18 cellular contexts compared by ENCODE assay signal in genomic region chr1:154716614-154717372, GRCh38.
DNase-seq lines count a peak whose midpoint lies in the region; ATAC-seq and TF ChIP-seq lines count a peak whose summit lies in the region.
"Had no signal": no experiment of that assay in that cellular context is flagged by ENCODE, and none has a peak within 500 bp of the region (broad histone marks: within the 10 kb centered on the region; RNA-seq: fewer than 3 reads in every experiment).

No MANE protein-coding gene starts in this region.

- H3K4me1 Mint-ChIP-seq in central memory CD8-positive, alpha-beta T cell: peaks cover 26% of the 10 kb centered on the region
- H3K4me1 Mint-ChIP-seq: activated T-helper 17 cell treated with anti-CD3 and anti-CD28 coated beads, Interleukin-2, amount 50 U/mL, for 72 hours had no signal

- no peaks in the 10 kb centered on the region for H3F3A ChIP-seq in smooth muscle cell (ENCODE audit: low read depth)

- no peaks in the 10 kb centered on the region for H3K27me3 Mint-ChIP-seq in central memory CD8-positive, alpha-beta T cell
- H3K27me3 Mint-ChIP-seq: activated naive CD8-positive, alpha-beta T cell; activated T-helper 17 cell treated with anti-CD3 and anti-CD28 coated beads, Interleukin-2, amount 50 U/mL, for 72 hours had no signal

- peak; percentile 50 for ATAC-seq in HG03460 (IDR thresholded peaks at IDR 0.05; ENCODE audit: unreplicated experiment)
- ATAC-seq in central memory CD8-positive, alpha-beta T cell (replicated peaks; ENCODE audit: extremely low read depth, poor library complexity, severe bottlenecking): no peak
- ATAC-seq in HG03354 (IDR thresholded peaks at IDR 0.05; ENCODE audit: poor library complexity, severe bottlenecking, unreplicated experiment): no peak
- ATAC-seq: activated T-helper 17 cell treated with anti-CD3 and anti-CD28 coated beads, Interleukin-2, amount 50 U/mL, for 72 hours; HCT116 had no signal

- no peaks in the 10 kb centered on the region for H3K27me3 ChIP-seq in smooth muscle cell (ENCODE audit: low read depth)

- no peaks in the 10 kb centered on the region for H3K36me3 ChIP-seq in smooth muscle cell (ENCODE audit: low read depth)

- no peak for DNase-seq in central memory CD8-positive, alpha-beta T cell (ENCODE audit: low spot score in 2 of 2)
- DNase-seq in kidney tubule cell (ENCODE audit: low spot score): peak; percentile 73
- no peak for DNase-seq in smooth muscle cell (lab: John Stamatoyannopoulos, UW; ENCODE audit: unreplicated experiment)
- no peak for DNase-seq in COLO668 (lab: John Stamatoyannopoulos, UW; ENCODE audit: unreplicated experiment)
- DNase-seq in stimulated activated CD4-positive, alpha-beta T cell treated with anti-CD3 and anti-CD28 coated beads, Interleukin-1b, Interleukin-23, amount 100 ng/mL, for 48 hours: no peak
- DNase-seq: activated CD4-positive, alpha-beta T cell treated with anti-CD3 and anti-CD28 coated beads for 48 hours; activated CD8-positive, alpha-beta memory T cell treated with anti-CD3 and anti-CD28 coated beads, Interleukin-2, amount 10 ng/mL, durations not matched to agents 7 days and 5 days; COR-L47; hippocampal formation; stimulated activated CD4-positive, alpha-beta T cell treated with anti-CD3 and anti-CD28 coated beads, Interleukin-4, amount 100 ng/mL, for 4 hours; SW 1271 had no signal

- peak overlapping the region; percentile 80 for H3K27ac Mint-ChIP-seq in central memory CD8-positive, alpha-beta T cell (ENCODE audit: low read depth)
- H3K27ac Mint-ChIP-seq: activated CD8-positive, alpha-beta memory T cell treated with anti-CD3 and anti-CD28 coated beads, Interleukin-2, amount 10 ng/mL, durations not matched to agents 7 days and 5 days; activated naive CD8-positive, alpha-beta T cell; activated T-helper 17 cell treated with anti-CD3 and anti-CD28 coated beads, Interleukin-2, amount 50 U/mL, for 72 hours; type B pancreatic cell had no signal

- 83% methylated on average over 4 of the region's 4 CpGs for WGBS in smooth muscle cell (ENCODE audit: low lambda C conversion rate)

- peaks cover 11% of the 10 kb centered on the region for H3K4me1 ChIP-seq in smooth muscle cell (ENCODE audit: low read depth)

- H3K36me3 Mint-ChIP-seq in central memory CD8-positive, alpha-beta T cell (ENCODE audit: insufficient read depth): no peaks in the 10 kb centered on the region
- H3K36me3 Mint-ChIP-seq: activated CD8-positive, alpha-beta memory T cell treated with anti-CD3 and anti-CD28 coated beads, Interleukin-2, amount 10 ng/mL, durations not matched to agents 7 days and 5 days; activated naive CD8-positive, alpha-beta T cell had no signal

- no peaks in the 10 kb centered on the region for H3K9me3 ChIP-seq in smooth muscle cell (replicated peaks; ENCODE audit: low read depth)

- H4K20me1 ChIP-seq in smooth muscle cell (ENCODE audit: low read depth): no peaks in the 10 kb centered on the region

- peak overlapping the region; percentile 54 for H3K27ac ChIP-seq in smooth muscle cell (ENCODE audit: low read depth)

- no peak overlapping the region for H2AFZ ChIP-seq in smooth muscle cell (ENCODE audit: low read depth)

- H3K4me3 ChIP-seq in smooth muscle cell: no peak overlapping the region
- H3K4me3 ChIP-seq: lung had no signal

- no peaks in the 10 kb centered on the region for H3K9me3 Mint-ChIP-seq in central memory CD8-positive, alpha-beta T cell
- H3K9me3 Mint-ChIP-seq: activated T-helper 17 cell treated with anti-CD3 and anti-CD28 coated beads, Interleukin-2, amount 50 U/mL, for 72 hours had no signal

- no peaks in the 10 kb centered on the region for H3K79me2 ChIP-seq in smooth muscle cell (ENCODE audit: low read depth)

- H3K4me3 Mint-ChIP-seq in central memory CD8-positive, alpha-beta T cell: no peak overlapping the region
- H3K4me3 Mint-ChIP-seq: activated CD8-positive, alpha-beta memory T cell treated with anti-CD3 and anti-CD28 coated beads, Interleukin-2, amount 10 ng/mL, durations not matched to agents 7 days and 5 days; activated naive CD8-positive, alpha-beta T cell; activated T-helper 17 cell treated with anti-CD3 and anti-CD28 coated beads, Interleukin-2, amount 50 U/mL, for 72 hours; type B pancreatic cell had no signal

- no peak for TF ChIP-seq CTCF in smooth muscle cell (IDR thresholded peaks at IDR 0.05; ENCODE audit: borderline replicate concordance, insufficient read depth, poor library complexity, severe bottlenecking)

- H3K9ac ChIP-seq in smooth muscle cell (ENCODE audit: low read depth): peak overlapping the region; percentile 32

- no peak overlapping the region for H3K4me2 ChIP-seq in smooth muscle cell
